Comparison of ENCODE assay signal across 1 cellular context in the genomic region with DNA sequence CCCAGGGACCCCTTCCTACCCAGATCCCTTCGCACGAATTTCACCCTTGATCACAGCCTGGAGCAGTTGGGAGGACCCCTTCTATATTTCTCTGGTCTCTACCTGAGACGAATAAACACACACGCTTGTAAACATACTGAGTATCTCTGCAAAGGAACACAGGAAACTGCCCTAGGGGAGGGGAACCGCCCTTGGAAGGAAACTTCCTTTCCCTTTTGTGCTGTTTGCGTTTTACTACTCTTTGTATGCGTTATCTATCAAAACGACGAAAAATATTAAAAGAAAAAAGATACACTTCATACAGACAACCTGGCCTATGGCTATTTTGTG.
TF ChIP-seq lines count a peak whose summit lies in the region.

No MANE protein-coding gene starts in this region.

TF ChIP-seq in H1, 55 proteins besides CTCF, POLR2A, EP300 and RAD21 (continued from another document):
- no peak for TF ChIP-seq RFX5 (IDR thresholded peaks at IDR 0.05; ENCODE audit: borderline replicate concordance, low read depth, low read length)
- no peak for TF ChIP-seq SRF (IDR thresholded peaks at IDR 0.05; ENCODE audit: low read depth, low read length)
- no peak for TF ChIP-seq SIN3A (conservative IDR thresholded peaks at IDR 0.05 in 1 of 2, IDR thresholded peaks at IDR 0.05 in 1 of 2; ENCODE audit: low read depth in 1 of 2, low read length in 2 of 2)
- TF ChIP-seq CREB1 (IDR thresholded peaks at IDR 0.05): no peak
- no peak for TF ChIP-seq KDM4A (IDR thresholded peaks at IDR 0.05; ENCODE audit: low read depth, low read length, severe bottlenecking)
- no peak for TF ChIP-seq SIRT6 (IDR thresholded peaks at IDR 0.05; ENCODE audit: low read length)
- TF ChIP-seq, protein P1, sequence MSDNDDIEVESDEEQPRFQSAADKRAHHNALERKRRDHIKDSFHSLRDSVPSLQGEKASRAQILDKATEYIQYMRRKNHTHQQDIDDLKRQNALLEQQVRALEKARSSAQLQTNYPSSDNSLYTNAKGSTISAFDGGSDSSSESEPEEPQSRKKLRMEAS (IDR thresholded peaks at IDR 0.05): no peak
TF ChIP-seq in H1: peak in this region for 0.
